Comparison of ENCODE assay signal across 2 cellular contexts in genomic region chr13:20130652-20131051, GRCh38.
TF ChIP-seq lines count a peak whose summit lies in the region.

No MANE protein-coding gene starts in this region.

TF ChIP-seq in HepG2, 621 proteins besides CTCF, POLR2A, EP300 and RAD21:
- TF ChIP-seq FOXA1 (IDR thresholded peaks at IDR 0.05) (0 out of 2 replicates have a peak, but pooled peaks have one; percentile 30), FOXA1 (CRISPR knock-in tag; IDR thresholded peaks at IDR 0.05) (no peak), ZNF282 (IDR thresholded peaks at IDR 0.05; ENCODE audit: partially characterized antibody) (peak; percentile 82), ZNF883 (CRISPR knock-in tag; IDR thresholded peaks at IDR 0.05; ENCODE audit: not compliant biosample characterization) (no peak), IKZF1 (IDR thresholded peaks at IDR 0.05) (0 out of 2 replicates have a peak, but pooled peaks have one; percentile 16), ATM (IDR thresholded peaks at IDR 0.05; ENCODE audit: borderline replicate concordance) (peak; percentile 65; the same call in 1 of the 2 replicates), ZNF891 (CRISPR knock-in tag; IDR thresholded peaks at IDR 0.05) (no peak), SMC3 (IDR thresholded peaks at IDR 0.05; ENCODE audit: low read length) (no peak), NBN (conservative IDR thresholded peaks at IDR 0.05) (0 out of 2 replicates have a peak, but pooled peaks have one; percentile 71), NFRKB (IDR thresholded peaks at IDR 0.05) (0 out of 2 replicates have a peak, but pooled peaks have one; percentile 14), LRRFIP1 (CRISPR knock-in tag; conservative IDR thresholded peaks at IDR 0.05) (no peak), FOXK2 (IDR thresholded peaks at IDR 0.05) (peak; percentile 36; the same call in 1 of the 2 replicates), LCORL (IDR thresholded peaks at IDR 0.05) (peak; percentile 23; the same call in 1 of the 2 replicates), LCORL (CRISPR knock-in tag; IDR thresholded peaks at IDR 0.05) (no peak), TCF12 (IDR thresholded peaks at IDR 0.05) (no peak), TCF12 (CRISPR knock-in tag; IDR thresholded peaks at IDR 0.05) (no peak), ATF7 (IDR thresholded peaks at IDR 0.05) (0 out of 2 replicates have a peak, but pooled peaks have one; percentile 2), ATF7 (CRISPR knock-in tag; IDR thresholded peaks at IDR 0.05) (no peak)
- TF ChIP-seq, protein P1, sequence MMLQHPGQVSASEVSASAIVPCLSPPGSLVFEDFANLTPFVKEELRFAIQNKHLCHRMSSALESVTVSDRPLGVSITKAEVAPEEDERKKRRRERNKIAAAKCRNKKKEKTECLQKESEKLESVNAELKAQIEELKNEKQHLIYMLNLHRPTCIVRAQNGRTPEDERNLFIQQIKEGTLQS (CRISPR knock-in tag; IDR thresholded peaks at IDR 0.05) = no peak
- TF ChIP-seq, protein P2, sequence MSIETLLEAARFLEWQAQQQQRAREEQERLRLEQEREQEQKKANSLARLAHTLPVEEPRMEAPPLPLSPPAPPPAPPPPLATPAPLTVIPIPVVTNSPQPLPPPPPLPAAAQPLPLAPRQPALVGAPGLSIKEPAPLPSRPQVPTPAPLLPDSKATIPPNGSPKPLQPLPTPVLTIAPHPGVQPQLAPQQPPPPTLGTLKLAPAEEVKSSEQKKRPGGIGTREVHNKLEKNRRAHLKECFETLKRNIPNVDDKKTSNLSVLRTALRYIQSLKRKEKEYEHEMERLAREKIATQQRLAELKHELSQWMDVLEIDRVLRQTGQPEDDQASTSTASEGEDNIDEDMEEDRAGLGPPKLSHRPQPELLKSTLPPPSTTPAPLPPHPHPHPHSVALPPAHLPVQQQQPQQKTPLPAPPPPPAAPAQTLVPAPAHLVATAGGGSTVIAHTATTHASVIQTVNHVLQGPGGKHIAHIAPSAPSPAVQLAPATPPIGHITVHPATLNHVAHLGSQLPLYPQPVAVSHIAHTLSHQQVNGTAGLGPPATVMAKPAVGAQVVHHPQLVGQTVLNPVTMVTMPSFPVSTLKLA (IDR thresholded peaks at IDR 0.05) = peak; percentile 26; the same call in 1 of the 2 replicates

TF ChIP-seq in GM12878, 131 proteins besides CTCF, POLR2A, EP300 and RAD21:
- no peak for TF ChIP-seq CREB1 (IDR thresholded peaks at IDR 0.05; ENCODE audit: low read depth)
- peak; percentile 66 for TF ChIP-seq BCL3 (IDR thresholded peaks at IDR 0.05; ENCODE audit: borderline replicate concordance, insufficient read depth, low read depth, low read length, poor library complexity, severe bottlenecking)
